ENCODE assay signal across 15 cellular contexts in genomic region chr7:113099284-113099919, GRCh38. TPM values are rescaled to one million over a fixed set of nuclear protein-coding genes. Genes with fewer than 3 reads are reported as not detected.
A peak's percentile ranks its signal among the peaks of the same experiment; 100 is the strongest.
DNase-seq lines count a peak whose midpoint lies in the region; ATAC-seq and TF ChIP-seq lines count a peak whose summit lies in the region.
"Had no signal": no experiment of that assay in that cellular context is flagged by ENCODE, and none has a peak within 500 bp of the region (broad histone marks: within the 10 kb centered on the region; RNA-seq: fewer than 3 reads in every experiment).

No MANE protein-coding gene starts in this region.

- no CpG with 5 or more reads among the region's 3 CpGs for WGBS in trophoblast cell (ENCODE audit: extremely low coverage, insufficient coverage, insufficient read length)

- no peak overlapping the region for H4K12ac ChIP-seq in trophoblast cell (ENCODE audit: low read depth, low read length)

- no peaks in the 10 kb centered on the region for H4K20me1 ChIP-seq in PC-9 (ENCODE audit: insufficient read depth)

- ATAC-seq in left ventricle myocardium superior (peak; percentile 45), GM21360 (IDR thresholded peaks at IDR 0.05; ENCODE audit: unreplicated experiment) (no peak), HG03280 (IDR thresholded peaks at IDR 0.05; ENCODE audit: unreplicated experiment) (no peak)
- no peak for ATAC-seq in stimulated activated naive CD8-positive, alpha-beta T cell treated with anti-CD3 and anti-CD28 coated beads, Interleukin-15, Interleukin-2, amounts not matched to agents 100 U/mL and 50 U/mL, for 24 hours
- ATAC-seq: psoas muscle had no signal

- H2AK5ac ChIP-seq in trophoblast cell (ENCODE audit: low read length) = no peak overlapping the region

- H4K91ac ChIP-seq in trophoblast cell (ENCODE audit: low read depth, low read length) = no peak overlapping the region

- H3K4me1 ChIP-seq in PC-9 (replicated peaks; ENCODE audit: insufficient read depth) (0 out of 2 replicates have a peak, but pooled peaks cover 9% of the 10 kb centered on the region), trophoblast cell (ENCODE audit: control insufficient read depth in 1 of 2, insufficient read depth in 2 of 2, low read length in 2 of 2) (peaks cover 8 to 11% of the 10 kb centered on the region in 2 experiments)
- H3K4me1 ChIP-seq: psoas muscle, testis had no signal

- H2BK120ac ChIP-seq in trophoblast cell (ENCODE audit: insufficient read depth, low read length, poor library complexity) = peak overlapping the region; percentile 58

- H3K27me3 ChIP-seq in PC-9 (ENCODE audit: insufficient read depth, low read depth) = 0 out of 2 replicates have a peak, but pooled peaks cover 4% of the 10 kb centered on the region
- no peaks in the 10 kb centered on the region for H3K27me3 ChIP-seq in trophoblast cell (ENCODE audit: insufficient read depth, low read length)
- H3K27me3 ChIP-seq: MG63, testis had no signal

- no TSS peak for BruUV-seq in PC-9 (replicated peaks; lab: Mats Ljungman, UMichigan)

- H3K4me2 ChIP-seq in PC-9 (peak overlapping the region; percentile 31; the same call in 1 of the 2 replicates), trophoblast cell (ENCODE audit: low read length) (peak overlapping the region; percentile 22)

- peak; percentile 33 for DNase-seq in DMS53 treated with DMSO at 0.1 percent for 48 hours (lab: John Stamatoyannopoulos, UW; ENCODE audit: unreplicated experiment)
- DNase-seq in PC-9 = peak; percentile 38 to 74
- DNase-seq in left ventricle myocardium superior = no peak
- DNase-seq in trophoblast cell = peak; percentile 78 to 82
- DNase-seq in stimulated activated naive CD8-positive, alpha-beta T cell treated with anti-CD3 and anti-CD28 coated beads, Interleukin-15, Interleukin-2, amounts not matched to agents 100 U/mL and 50 U/mL, for 24 hours = no peak
- DNase-seq in activated CD4-positive, alpha-beta T cell treated with anti-CD3 and anti-CD28 coated beads for 4 hours = no peak
- DNase-seq: activated naive CD4-positive, alpha-beta T cell treated with anti-CD3 and anti-CD28 coated beads, Interleukin-2, amount 50 U/mL, for 16 hours; effector CD4-positive, alpha-beta T cell; MG63; NCI-H2029; stimulated activated CD4-positive, alpha-beta T cell treated with anti-CD3 and anti-CD28 coated beads, Interleukin-1b, Interleukin-23, amount 100 ng/mL, for 48 hours; testis had no signal

- H3K18ac ChIP-seq in trophoblast cell (ENCODE audit: low read length) = no peak overlapping the region

- H4K8ac ChIP-seq in trophoblast cell (ENCODE audit: low read depth, low read length) = no peak overlapping the region

- POLR2A ChIA-PET in PC-9 (lab: Charles Lee; ENCODE audit: unreplicated experiment) = no interaction called here

- no peak overlapping the region for H3K14ac ChIP-seq in trophoblast cell (ENCODE audit: low read length)

- H3K9me2 ChIP-seq in PC-9 (ENCODE audit: insufficient read depth) = no peaks in the 10 kb centered on the region; the same call in 1 of the 2 replicates

- H3F3A ChIP-seq in PC-9 (ENCODE audit: insufficient read depth, low read depth) = no peaks in the 10 kb centered on the region

- CTCF ChIA-PET in PC-9 (lab: Charles Lee) = interaction anchor here (0.5 to 0.6 kb wide), 2 partner anchors 305 to 619 kb away, joined by 3 to 4 read pairs; no protein-coding TSS in a partner anchor

- H3K9ac ChIP-seq in trophoblast cell (ENCODE audit: low read length) = no peak overlapping the region

- intact Hi-C loops in PC-9 (cut with micrococcal nuclease; ENCODE audit: unreplicated experiment) (no loop called here), left ventricle myocardium superior (cut with micrococcal nuclease) (no loop called here)

- H3K4me3 ChIP-seq in PC-9 = no peak overlapping the region
- no peak overlapping the region for H3K4me3 ChIP-seq in trophoblast cell (ENCODE audit: low read depth, low read length)
- H3K4me3 ChIP-seq: MG63, psoas muscle, testis had no signal

- peaks cover 8% of the 10 kb centered on the region for H3K79me1 ChIP-seq in trophoblast cell (ENCODE audit: low read length)

- no peak overlapping the region for H3K4ac ChIP-seq in trophoblast cell (ENCODE audit: low read depth, low read length)

- H3K79me2 ChIP-seq in PC-9 (ENCODE audit: low read depth) (no peaks in the 10 kb centered on the region), trophoblast cell (ENCODE audit: control insufficient read depth, insufficient read depth, low read length, poor library complexity) (no peaks in the 10 kb centered on the region)

- no peak overlapping the region for H2BK5ac ChIP-seq in trophoblast cell (ENCODE audit: low read depth, low read length, poor library complexity)

- H3K36me3 ChIP-seq in PC-9 (ENCODE audit: low read depth) (no peaks in the 10 kb centered on the region), trophoblast cell (ENCODE audit: control insufficient read depth in 1 of 2, insufficient read depth in 2 of 2, low read length in 2 of 2) (no peaks in the 10 kb centered on the region)
- H3K36me3 ChIP-seq: MG63 had no signal

- H3K9me3 ChIP-seq in PC-9 (ENCODE audit: insufficient read depth, low read depth) = no peaks in the 10 kb centered on the region
- no peaks in the 10 kb centered on the region for H3K9me3 ChIP-seq in trophoblast cell (ENCODE audit: insufficient read depth, low read depth, low read length)
- H3K9me3 ChIP-seq: MG63, psoas muscle, testis had no signal

- H2AFZ ChIP-seq in PC-9 (no peak overlapping the region), trophoblast cell (ENCODE audit: insufficient read depth, low read length, poor library complexity) (no peak overlapping the region)

- H3K23ac ChIP-seq in trophoblast cell (ENCODE audit: low read length) = no peak overlapping the region

- H2BK12ac ChIP-seq in trophoblast cell (ENCODE audit: low read length) = no peak overlapping the region

- TF ChIP-seq CTCF in PC-9 (conservative IDR thresholded peaks at IDR 0.05) = no peak

- H3K27ac ChIP-seq in PC-9 (no peak overlapping the region), trophoblast cell (ENCODE audit: low read depth, low read length) (peak overlapping the region; percentile 80)
- H3K27ac ChIP-seq: psoas muscle, testis had no signal

RNA-seq across cellular contexts. Expression of gene GPR85, which starts 12.8 kb away (rescaled TPM):
- total RNA-seq in PC-9 (2021) (0.30 and 0.65 TPM in 2 replicates), left ventricle myocardium superior (0.69 TPM)
- polyA plus RNA-seq in trophoblast cell (2013) = 0.89 and 0.94 TPM in 2 replicates

RNA-seq across cellular contexts. Expression of gene SMIM30, which starts 19.0 kb away (rescaled TPM):
- total RNA-seq in PC-9 (2021) = 32.1 and 46.8 TPM in 2 replicates
- 114 TPM for total RNA-seq in left ventricle myocardium superior
- polyA plus RNA-seq in trophoblast cell (2013) = 91.5 and 92.1 TPM in 2 replicates

Comparison
In these comparisons a context has a peak if more than half of its experiments do, and no peak if none do; other contexts are left out.
1. DNase-seq: peak in DMS53 treated with DMSO at 0.1 percent for 48 hours (single experiment), PC-9 (2 of 2) and trophoblast cell (2 of 2); none in left ventricle myocardium superior (single experiment), stimulated activated naive CD8-positive, alpha-beta T cell treated with anti-CD3 and anti-CD28 coated beads, Interleukin-15, Interleukin-2, amounts not matched to agents 100 U/mL and 50 U/mL, for 24 hours (single experiment) and activated CD4-positive, alpha-beta T cell treated with anti-CD3 and anti-CD28 coated beads for 4 hours (0 of 2).